ENCODE assay signal across 1 cellular context in the genomic region with DNA sequence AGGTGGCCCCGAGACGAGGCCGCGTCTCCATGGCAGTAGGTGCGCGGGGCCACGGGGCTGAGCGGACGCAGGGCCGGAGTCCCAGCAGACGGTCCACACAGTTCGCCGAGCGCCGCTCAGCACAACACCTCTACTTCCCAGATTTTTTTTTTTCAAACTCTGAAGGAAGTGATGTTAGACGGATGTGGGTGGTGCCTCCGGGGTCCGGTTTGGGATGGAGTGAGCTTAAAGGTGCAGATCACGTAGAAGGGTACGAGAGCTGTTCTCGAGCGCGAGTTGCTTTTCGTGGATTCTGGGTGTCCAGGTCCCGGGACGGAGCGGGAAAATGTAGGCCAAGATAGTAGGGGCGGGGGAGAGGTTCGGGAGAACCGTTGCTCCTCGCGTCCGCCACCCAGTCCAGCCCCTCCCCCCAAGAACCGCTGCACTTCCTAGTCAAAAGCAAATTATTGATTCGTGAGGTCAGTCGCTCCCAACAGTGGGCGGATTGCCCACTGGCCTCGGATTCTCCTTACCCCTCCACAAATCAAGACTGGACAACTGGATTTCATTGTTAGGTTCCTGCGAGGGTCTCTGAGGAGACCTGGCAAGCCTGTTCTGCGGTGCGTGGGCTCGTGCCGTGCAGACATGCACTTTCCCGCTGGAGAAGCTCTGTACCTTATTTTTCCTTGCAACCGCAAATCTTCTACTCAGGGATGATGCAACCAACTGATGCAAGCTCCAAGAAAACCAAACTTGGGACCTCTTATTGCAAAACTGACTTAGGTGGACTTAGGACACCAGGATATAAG.
TF ChIP-seq lines count a peak whose summit lies in the region.

Gene TXNDC12 (minus strand): TSS at position 126 of the 788 bp plus-strand sequence. CDS start 95 bp downstream, at position 31.

TF ChIP-seq in HepG2, 621 proteins besides CTCF, POLR2A, EP300 and RAD21 (continued from another document and continues in another):
- peak; percentile 61 for TF ChIP-seq KDM5A (IDR thresholded peaks at IDR 0.05; ENCODE audit: borderline replicate concordance, low read length)
- TF ChIP-seq SP140L (CRISPR knock-in tag; IDR thresholded peaks at IDR 0.05; ENCODE audit: borderline replicate concordance): no peak
- TF ChIP-seq ZNF235 (CRISPR knock-in tag; IDR thresholded peaks at IDR 0.05; ENCODE audit: borderline replicate concordance): no peak
- TF ChIP-seq EHMT2 (IDR thresholded peaks at IDR 0.05; ENCODE audit: borderline replicate concordance, low read depth, low read length): no peak
- no peak for TF ChIP-seq ZNF597 (CRISPR knock-in tag; IDR thresholded peaks at IDR 0.05)
- no peak for TF ChIP-seq ZEB1 (IDR thresholded peaks at IDR 0.05; ENCODE audit: insufficient replicate concordance, low read depth)
- TF ChIP-seq FOXP1 (IDR thresholded peaks at IDR 0.05): no peak
- no peak for TF ChIP-seq FOXP1 (CRISPR knock-in tag; IDR thresholded peaks at IDR 0.05)
- TF ChIP-seq, protein P1, sequence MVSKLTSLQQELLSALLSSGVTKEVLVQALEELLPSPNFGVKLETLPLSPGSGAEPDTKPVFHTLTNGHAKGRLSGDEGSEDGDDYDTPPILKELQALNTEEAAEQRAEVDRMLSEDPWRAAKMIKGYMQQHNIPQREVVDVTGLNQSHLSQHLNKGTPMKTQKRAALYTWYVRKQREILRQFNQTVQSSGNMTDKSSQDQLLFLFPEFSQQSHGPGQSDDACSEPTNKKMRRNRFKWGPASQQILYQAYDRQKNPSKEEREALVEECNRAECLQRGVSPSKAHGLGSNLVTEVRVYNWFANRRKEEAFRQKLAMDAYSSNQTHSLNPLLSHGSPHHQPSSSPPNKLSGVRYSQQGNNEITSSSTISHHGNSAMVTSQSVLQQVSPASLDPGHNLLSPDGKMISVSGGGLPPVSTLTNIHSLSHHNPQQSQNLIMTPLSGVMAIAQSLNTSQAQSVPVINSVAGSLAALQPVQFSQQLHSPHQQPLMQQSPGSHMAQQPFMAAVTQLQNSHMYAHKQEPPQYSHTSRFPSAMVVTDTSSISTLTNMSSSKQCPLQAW (CRISPR knock-in tag; IDR thresholded peaks at IDR 0.05): peak; percentile 82
- peak; percentile 85; the same call in 1 of the 2 replicates for TF ChIP-seq ZNF44 (CRISPR knock-in tag; IDR thresholded peaks at IDR 0.05)
- TF ChIP-seq TP53 (CRISPR knock-in tag; conservative IDR thresholded peaks at IDR 0.05): 0 out of 2 replicates have a peak, but pooled peaks have one; percentile 33
- peak; percentile 76; the same call in 1 of the 2 replicates for TF ChIP-seq DMAP1 (CRISPR knock-in tag; IDR thresholded peaks at IDR 0.05)
- TF ChIP-seq ZNF563 (CRISPR knock-in tag; IDR thresholded peaks at IDR 0.05): peak; percentile 74; the same call in 1 of the 2 replicates
- TF ChIP-seq ZNF230 (CRISPR knock-in tag; IDR thresholded peaks at IDR 0.05): peak; percentile 94; the same call in 1 of the 2 replicates
- TF ChIP-seq ZHX2 (IDR thresholded peaks at IDR 0.05; ENCODE audit: low read depth): peak; percentile 51; the same call in 1 of the 2 replicates
- peak; percentile 60; the same call in 1 of the 2 replicates for TF ChIP-seq ZHX2 (CRISPR knock-in tag; IDR thresholded peaks at IDR 0.05; ENCODE audit: borderline replicate concordance)
- peak; percentile 37 for TF ChIP-seq GATAD2A (CRISPR knock-in tag; IDR thresholded peaks at IDR 0.05)
- TF ChIP-seq FOXJ3 (CRISPR knock-in tag; IDR thresholded peaks at IDR 0.05; ENCODE audit: borderline replicate concordance): peak; percentile 48; the same call in 1 of the 2 replicates
- no peak for TF ChIP-seq SMARCC2 (IDR thresholded peaks at IDR 0.05)
- 0 out of 2 replicates have a peak, but pooled peaks have one; percentile 61 for TF ChIP-seq ZNF660 (CRISPR knock-in tag; IDR thresholded peaks at IDR 0.05; ENCODE audit: borderline replicate concordance, low read depth)
- TF ChIP-seq SP5 (CRISPR knock-in tag; IDR thresholded peaks at IDR 0.05; ENCODE audit: borderline replicate concordance, low read depth): no peak
- TF ChIP-seq MEIS2 (CRISPR knock-in tag; IDR thresholded peaks at IDR 0.05): 0 out of 2 replicates have a peak, but pooled peaks have one; percentile 49
- TF ChIP-seq NFKB2 (CRISPR knock-in tag; IDR thresholded peaks at IDR 0.05; ENCODE audit: borderline replicate concordance): peak; percentile 80; the same call in 1 of the 2 replicates
- TF ChIP-seq ELF3 (CRISPR knock-in tag; IDR thresholded peaks at IDR 0.05): peak; percentile 71
- TF ChIP-seq LCORL (IDR thresholded peaks at IDR 0.05): no peak
- peak; percentile 79; the same call in 1 of the 2 replicates for TF ChIP-seq LCORL (CRISPR knock-in tag; IDR thresholded peaks at IDR 0.05)
- TF ChIP-seq ZNF816 (CRISPR knock-in tag; IDR thresholded peaks at IDR 0.05; ENCODE audit: borderline replicate concordance): no peak
- TF ChIP-seq, protein P2, sequence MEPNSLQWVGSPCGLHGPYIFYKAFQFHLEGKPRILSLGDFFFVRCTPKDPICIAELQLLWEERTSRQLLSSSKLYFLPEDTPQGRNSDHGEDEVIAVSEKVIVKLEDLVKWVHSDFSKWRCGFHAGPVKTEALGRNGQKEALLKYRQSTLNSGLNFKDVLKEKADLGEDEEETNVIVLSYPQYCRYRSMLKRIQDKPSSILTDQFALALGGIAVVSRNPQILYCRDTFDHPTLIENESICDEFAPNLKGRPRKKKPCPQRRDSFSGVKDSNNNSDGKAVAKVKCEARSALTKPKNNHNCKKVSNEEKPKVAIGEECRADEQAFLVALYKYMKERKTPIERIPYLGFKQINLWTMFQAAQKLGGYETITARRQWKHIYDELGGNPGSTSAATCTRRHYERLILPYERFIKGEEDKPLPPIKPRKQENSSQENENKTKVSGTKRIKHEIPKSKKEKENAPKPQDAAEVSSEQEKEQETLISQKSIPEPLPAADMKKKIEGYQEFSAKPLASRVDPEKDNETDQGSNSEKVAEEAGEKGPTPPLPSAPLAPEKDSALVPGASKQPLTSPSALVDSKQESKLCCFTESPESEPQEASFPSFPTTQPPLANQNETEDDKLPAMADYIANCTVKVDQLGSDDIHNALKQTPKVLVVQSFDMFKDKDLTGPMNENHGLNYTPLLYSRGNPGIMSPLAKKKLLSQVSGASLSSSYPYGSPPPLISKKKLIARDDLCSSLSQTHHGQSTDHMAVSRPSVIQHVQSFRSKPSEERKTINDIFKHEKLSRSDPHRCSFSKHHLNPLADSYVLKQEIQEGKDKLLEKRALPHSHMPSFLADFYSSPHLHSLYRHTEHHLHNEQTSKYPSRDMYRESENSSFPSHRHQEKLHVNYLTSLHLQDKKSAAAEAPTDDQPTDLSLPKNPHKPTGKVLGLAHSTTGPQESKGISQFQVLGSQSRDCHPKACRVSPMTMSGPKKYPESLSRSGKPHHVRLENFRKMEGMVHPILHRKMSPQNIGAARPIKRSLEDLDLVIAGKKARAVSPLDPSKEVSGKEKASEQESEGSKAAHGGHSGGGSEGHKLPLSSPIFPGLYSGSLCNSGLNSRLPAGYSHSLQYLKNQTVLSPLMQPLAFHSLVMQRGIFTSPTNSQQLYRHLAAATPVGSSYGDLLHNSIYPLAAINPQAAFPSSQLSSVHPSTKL (CRISPR knock-in tag; IDR thresholded peaks at IDR 0.05): peak; percentile 28; the same call in 1 of the 2 replicates
- no peak for TF ChIP-seq ZNF512B (CRISPR knock-in tag; IDR thresholded peaks at IDR 0.05; ENCODE audit: borderline replicate concordance)
- TF ChIP-seq, protein P3, sequence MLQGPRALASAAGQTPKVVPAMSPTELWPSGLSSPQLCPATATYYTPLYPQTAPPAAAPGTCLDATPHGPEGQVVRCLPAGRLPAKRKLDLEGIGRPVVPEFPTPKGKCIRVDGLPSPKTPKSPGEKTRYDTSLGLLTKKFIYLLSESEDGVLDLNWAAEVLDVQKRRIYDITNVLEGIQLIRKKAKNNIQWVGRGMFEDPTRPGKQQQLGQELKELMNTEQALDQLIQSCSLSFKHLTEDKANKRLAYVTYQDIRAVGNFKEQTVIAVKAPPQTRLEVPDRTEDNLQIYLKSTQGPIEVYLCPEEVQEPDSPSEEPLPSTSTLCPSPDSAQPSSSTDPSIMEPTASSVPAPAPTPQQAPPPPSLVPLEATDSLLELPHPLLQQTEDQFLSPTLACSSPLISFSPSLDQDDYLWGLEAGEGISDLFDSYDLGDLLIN (CRISPR knock-in tag; IDR thresholded peaks at IDR 0.05; ENCODE audit: borderline replicate concordance): 0 out of 2 replicates have a peak, but pooled peaks have one; percentile 50
- TF ChIP-seq ERF (CRISPR knock-in tag; IDR thresholded peaks at IDR 0.05): peak; percentile 83
- peak; percentile 54; the same call in 1 of the 2 replicates for TF ChIP-seq ZNF547 (CRISPR knock-in tag; IDR thresholded peaks at IDR 0.05)
- TF ChIP-seq, protein P4, sequence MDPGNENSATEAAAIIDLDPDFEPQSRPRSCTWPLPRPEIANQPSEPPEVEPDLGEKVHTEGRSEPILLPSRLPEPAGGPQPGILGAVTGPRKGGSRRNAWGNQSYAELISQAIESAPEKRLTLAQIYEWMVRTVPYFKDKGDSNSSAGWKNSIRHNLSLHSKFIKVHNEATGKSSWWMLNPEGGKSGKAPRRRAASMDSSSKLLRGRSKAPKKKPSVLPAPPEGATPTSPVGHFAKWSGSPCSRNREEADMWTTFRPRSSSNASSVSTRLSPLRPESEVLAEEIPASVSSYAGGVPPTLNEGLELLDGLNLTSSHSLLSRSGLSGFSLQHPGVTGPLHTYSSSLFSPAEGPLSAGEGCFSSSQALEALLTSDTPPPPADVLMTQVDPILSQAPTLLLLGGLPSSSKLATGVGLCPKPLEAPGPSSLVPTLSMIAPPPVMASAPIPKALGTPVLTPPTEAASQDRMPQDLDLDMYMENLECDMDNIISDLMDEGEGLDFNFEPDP (CRISPR knock-in tag; conservative IDR thresholded peaks at IDR 0.05): no peak
- no peak; the same call in 1 of the 2 replicates for TF ChIP-seq ZNF629 (CRISPR knock-in tag; conservative IDR thresholded peaks at IDR 0.05)
- peak; percentile 13; the same call in 1 of the 2 replicates for TF ChIP-seq HNF4A (CRISPR knock-in tag; IDR thresholded peaks at IDR 0.05)
- TF ChIP-seq ZNF362 (CRISPR knock-in tag; IDR thresholded peaks at IDR 0.05; ENCODE audit: borderline replicate concordance): peak; percentile 99
